ENCODE assay signal across 8 cellular contexts in the genomic region with DNA sequence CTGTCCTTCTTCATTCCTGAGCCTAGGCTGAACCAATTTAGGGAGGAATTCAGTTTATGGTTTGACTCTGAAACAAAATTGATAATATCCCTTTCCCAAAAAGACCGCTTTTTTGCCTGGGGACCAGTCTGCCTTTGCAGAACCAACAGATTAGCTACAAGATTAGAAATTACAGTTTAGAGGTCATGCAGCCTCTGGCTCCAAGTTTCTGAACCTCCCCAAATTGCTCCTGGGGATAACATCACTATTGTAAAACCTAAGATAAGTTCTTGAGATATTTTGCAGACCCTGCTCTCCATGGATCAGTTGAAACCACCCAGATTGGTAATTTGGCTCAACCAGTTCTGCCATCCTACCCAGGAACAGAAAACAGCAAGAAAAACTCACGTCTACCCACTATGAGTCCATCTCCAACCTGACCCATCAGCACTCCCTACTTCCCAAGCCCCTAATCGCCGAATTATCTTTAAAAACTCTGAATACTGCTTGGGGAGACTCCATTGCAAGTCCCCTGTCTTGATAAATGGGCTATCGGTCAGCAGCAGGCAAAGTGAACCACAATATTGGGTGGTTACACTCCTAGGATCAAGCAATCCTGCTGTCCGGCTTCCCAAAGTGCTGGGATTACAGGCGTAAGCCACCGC. TPM values are rescaled to one million over a fixed set of nuclear protein-coding genes. Genes with fewer than 3 reads are reported as not detected.
A peak's percentile ranks its signal among the peaks of the same experiment; 100 is the strongest.
DNase-seq lines count a peak whose midpoint lies in the region; ATAC-seq lines count a peak whose summit lies in the region.

No MANE protein-coding gene starts in this region.

- peaks cover 41% of the 10 kb centered on the region for H3K36me3 Mint-ChIP-seq in activated CD8-positive, alpha-beta memory T cell treated with anti-CD3 and anti-CD28 coated beads, Interleukin-2, amount 10 ng/mL, durations not matched to agents 7 days and 5 days
- H3K36me3 Mint-ChIP-seq in activated T-helper 2 cell treated with anti-CD3 and anti-CD28 coated beads, Interferon-gamma antibody, Interleukin-2, Interleukin-4, amounts not matched to agents 10 μg/mL and 5 μg/mL and 100 μg/mL, durations not matched to agents 14 hours and 24 hours and 36 hours (ENCODE audit: low read depth): peaks cover 45% of the 10 kb centered on the region

- peak overlapping the region; percentile 99 for H3K4me3 Mint-ChIP-seq in activated CD8-positive, alpha-beta memory T cell treated with anti-CD3 and anti-CD28 coated beads, Interleukin-2, amount 10 ng/mL, durations not matched to agents 7 days and 5 days
- peak overlapping the region; percentile 100 for H3K4me3 Mint-ChIP-seq in activated T-helper 2 cell treated with anti-CD3 and anti-CD28 coated beads, Interferon-gamma antibody, Interleukin-2, Interleukin-4, amounts not matched to agents 10 μg/mL and 5 μg/mL and 100 μg/mL, durations not matched to agents 14 hours and 24 hours and 36 hours (ENCODE audit: low read depth)

- DNase-seq in activated CD8-positive, alpha-beta memory T cell treated with anti-CD3 and anti-CD28 coated beads, Interleukin-2, amount 10 ng/mL, durations not matched to agents 7 days and 5 days: no peak
- DNase-seq in activated CD8-positive, alpha-beta memory T cell treated with anti-CD3 and anti-CD28 coated beads, Interleukin-2, amount 50 U/mL, for 4 hours: no peak
- DNase-seq in activated T-helper 2 cell treated with anti-CD3 and anti-CD28 coated beads, Interferon-gamma antibody, Interleukin-2, Interleukin-4, amounts not matched to agents 10 μg/mL and 5 μg/mL and 100 μg/mL, durations not matched to agents 14 hours and 24 hours and 36 hours (ENCODE audit: low spot score): no peak
- no peak for DNase-seq in substantia nigra (lab: John Stamatoyannopoulos, UW)
- DNase-seq in cerebellar nuclear complex (lab: John Stamatoyannopoulos, UW): no peak
- DNase-seq in NCI-H1694 (lab: John Stamatoyannopoulos, UW): no peak

- intact Hi-C loops in activated T-helper 2 cell treated with anti-CD3 and anti-CD28 coated beads, Interferon-gamma antibody, Interleukin-2, Interleukin-4, amounts not matched to agents 10 μg/mL and 5 μg/mL and 100 μg/mL, durations not matched to agents 14 hours and 24 hours and 36 hours (cut with micrococcal nuclease): loop anchor here (5.0 kb wide), 1 partner anchor 707 kb away; no protein-coding TSS in a partner anchor

- peak overlapping the region; percentile 84 for H3K27ac ChIP-seq in iPS-18a (ENCODE audit: low read length)
- peak overlapping the region; percentile 72 for H3K27ac ChIP-seq in substantia nigra (ENCODE audit: low read depth, low read length, poor library complexity, severe bottlenecking)

- peaks cover 5% of the 10 kb centered on the region for H3K4me1 ChIP-seq in iPS-18a (ENCODE audit: control insufficient read depth, low read depth, low read length)

- no peaks in the 10 kb centered on the region for H3K27me3 ChIP-seq in iPS-18a (ENCODE audit: control insufficient read depth, insufficient read depth, low read length)

- H3K27me3 Mint-ChIP-seq in activated CD8-positive, alpha-beta memory T cell treated with anti-CD3 and anti-CD28 coated beads, Interleukin-2, amount 10 ng/mL, durations not matched to agents 7 days and 5 days: peaks cover 7% of the 10 kb centered on the region
- peaks cover 7% of the 10 kb centered on the region for H3K27me3 Mint-ChIP-seq in activated T-helper 2 cell treated with anti-CD3 and anti-CD28 coated beads, Interferon-gamma antibody, Interleukin-2, Interleukin-4, amounts not matched to agents 10 μg/mL and 5 μg/mL and 100 μg/mL, durations not matched to agents 14 hours and 24 hours and 36 hours (ENCODE audit: low read depth)

- H3K9me3 Mint-ChIP-seq in activated CD8-positive, alpha-beta memory T cell treated with anti-CD3 and anti-CD28 coated beads, Interleukin-2, amount 10 ng/mL, durations not matched to agents 7 days and 5 days (ENCODE audit: low read depth): no peaks in the 10 kb centered on the region
- no peaks in the 10 kb centered on the region for H3K9me3 Mint-ChIP-seq in activated T-helper 2 cell treated with anti-CD3 and anti-CD28 coated beads, Interferon-gamma antibody, Interleukin-2, Interleukin-4, amounts not matched to agents 10 μg/mL and 5 μg/mL and 100 μg/mL, durations not matched to agents 14 hours and 24 hours and 36 hours

- peak overlapping the region; percentile 98 for H3K4me3 ChIP-seq in iPS-18a (ENCODE audit: low read length)

- peak overlapping the region; percentile 90 for H3K27ac Mint-ChIP-seq in activated CD8-positive, alpha-beta memory T cell treated with anti-CD3 and anti-CD28 coated beads, Interleukin-2, amount 10 ng/mL, durations not matched to agents 7 days and 5 days
- H3K27ac Mint-ChIP-seq in activated T-helper 2 cell treated with anti-CD3 and anti-CD28 coated beads, Interferon-gamma antibody, Interleukin-2, Interleukin-4, amounts not matched to agents 10 μg/mL and 5 μg/mL and 100 μg/mL, durations not matched to agents 14 hours and 24 hours and 36 hours: peak overlapping the region; percentile 97

- H3K9me3 ChIP-seq in iPS-18a (ENCODE audit: control insufficient read depth, low read depth, low read length): no peaks in the 10 kb centered on the region

- peaks cover 34% of the 10 kb centered on the region for H3K36me3 ChIP-seq in iPS-18a (ENCODE audit: control insufficient read depth, low read depth, low read length)

- peak; percentile 3 for ATAC-seq in activated CD8-positive, alpha-beta memory T cell treated with anti-CD3 and anti-CD28 coated beads, Interleukin-2, amount 10 ng/mL, durations not matched to agents 7 days and 5 days
- peak; percentile 19 for ATAC-seq in HG03066 (IDR thresholded peaks at IDR 0.05; ENCODE audit: low read depth, unreplicated experiment)

- CTCF ChIA-PET in activated CD8-positive, alpha-beta memory T cell treated with anti-CD3 and anti-CD28 coated beads, Interleukin-2, amount 10 ng/mL, durations not matched to agents 7 days and 5 days (lab: Charles Lee): interaction anchor here (1.7 kb wide), 1 partner anchor 63 kb away, joined by 6 read pairs; no protein-coding TSS in a partner anchor

- H3K9ac ChIP-seq in iPS-18a (ENCODE audit: low read length): peak overlapping the region; percentile 92

- H3K4me1 Mint-ChIP-seq in activated CD8-positive, alpha-beta memory T cell treated with anti-CD3 and anti-CD28 coated beads, Interleukin-2, amount 10 ng/mL, durations not matched to agents 7 days and 5 days: peaks cover 32% of the 10 kb centered on the region
- peaks cover 30% of the 10 kb centered on the region for H3K4me1 Mint-ChIP-seq in activated T-helper 2 cell treated with anti-CD3 and anti-CD28 coated beads, Interferon-gamma antibody, Interleukin-2, Interleukin-4, amounts not matched to agents 10 μg/mL and 5 μg/mL and 100 μg/mL, durations not matched to agents 14 hours and 24 hours and 36 hours (ENCODE audit: low read depth)

RNA-seq across cellular contexts. Expression of a gene that starts 0.6 kb away (rescaled TPM):
- total RNA-seq in activated CD8-positive, alpha-beta memory T cell treated with anti-CD3 and anti-CD28 coated beads, Interleukin-2, amount 10 ng/mL, durations not matched to agents 7 days and 5 days: 100 to 1,000 TPM in 1 of 2 experiments, 10 to 100 TPM in 1; 94.0 to 114 TPM
- total RNA-seq in activated T-helper 2 cell treated with anti-CD3 and anti-CD28 coated beads, Interferon-gamma antibody, Interleukin-2, Interleukin-4, amounts not matched to agents 10 μg/mL and 5 μg/mL and 100 μg/mL, durations not matched to agents 14 hours and 24 hours and 36 hours: 219 and 230 TPM in 2 replicates

RNA-seq across cellular contexts. Expression of a gene that starts 11.2 kb away (rescaled TPM):
- under 1 TPM; 0.38 to 0.47 TPM for total RNA-seq in activated CD8-positive, alpha-beta memory T cell treated with anti-CD3 and anti-CD28 coated beads, Interleukin-2, amount 10 ng/mL, durations not matched to agents 7 days and 5 days
- total RNA-seq in activated T-helper 2 cell treated with anti-CD3 and anti-CD28 coated beads, Interferon-gamma antibody, Interleukin-2, Interleukin-4, amounts not matched to agents 10 μg/mL and 5 μg/mL and 100 μg/mL, durations not matched to agents 14 hours and 24 hours and 36 hours: 0.60 and 0.62 TPM in 2 replicates
